In genomic region chr10:132411561-132412253, GRCh38 we compare ENCODE assay signal across 10 cellular contexts. TPM values are rescaled to one million over a fixed set of nuclear protein-coding genes. Genes with fewer than 3 reads are reported as not detected.
DNase-seq lines count a peak whose midpoint lies in the region; FAIRE-seq and TF ChIP-seq lines count a peak whose summit lies in the region.
"Had no signal": no experiment of that assay in that cellular context is flagged by ENCODE, and none has a peak within 500 bp of the region (broad histone marks: within the 10 kb centered on the region; RNA-seq: fewer than 3 reads in every experiment).

No MANE protein-coding gene starts in this region.

- peak overlapping the region in 3 of 5 experiments; percentile 27 to 52 (median 34) for H3K4me3 Mint-ChIP-seq in brain

- H3K9me2 ChIP-seq in GM23248 (ENCODE audit: insufficient read depth), result no peaks in the 10 kb centered on the region

- peaks cover 6% of the 10 kb centered on the region for H3K36me3 Mint-ChIP-seq in brain

- peak; percentile 13 for FAIRE-seq in keratinocyte (lab: Jason Lieb, UNC)

- peak overlapping the region; percentile 39 for H3K4me2 ChIP-seq in GM23248 (ENCODE audit: unreplicated experiment)
- H3K4me2 ChIP-seq in keratinocyte (ENCODE audit: control insufficient read depth, extremely low read depth, insufficient read depth, low read depth, low read length), result peak overlapping the region; percentile 18

- H3K4me1 ChIP-seq in GM23248 (ENCODE audit: insufficient read depth) (0 out of 2 replicates have a peak, but pooled peaks cover 3% of the 10 kb centered on the region), keratinocyte (ENCODE audit: control insufficient read depth, extremely low read depth, insufficient read depth, low read length) (peaks cover 48% of the 10 kb centered on the region), skeletal muscle tissue (ENCODE audit: control insufficient read depth in 3 of 3, insufficient read depth in 3 of 3, low read length in 3 of 3) (peaks cover 27 to 66% (median 61%) of the 10 kb centered on the region in 3 donors), SJCRH30 (no peaks in the 10 kb centered on the region)

- H3K9ac ChIP-seq in GM23248 (no peak overlapping the region), keratinocyte (ENCODE audit: control insufficient read depth, extremely low read depth, insufficient read depth, low read length) (no peak overlapping the region), skeletal muscle tissue (ENCODE audit: low read depth in 1 of 3, low read length in 3 of 3) (no peak overlapping the region)

- H3K4me3 ChIP-seq in GM23248, result no peak overlapping the region
- no peak overlapping the region for H3K4me3 ChIP-seq in keratinocyte (ENCODE audit: control insufficient read depth in 2 of 3, extremely low read depth in 1 of 3, insufficient read depth in 2 of 3, low read depth in 1 of 3, low read length in 3 of 3)
- H3K4me3 ChIP-seq in skeletal muscle tissue (ENCODE audit: low read length in 3 of 3), result no peak overlapping the region
- no peak overlapping the region for H3K4me3 ChIP-seq in SJCRH30

- H3K9me1 ChIP-seq in keratinocyte (ENCODE audit: control insufficient read depth, extremely low read depth, insufficient read depth, low read length), result no peaks in the 10 kb centered on the region

- no peaks in the 10 kb centered on the region for H4K20me1 ChIP-seq in GM23248 (ENCODE audit: insufficient read depth)
- no peaks in the 10 kb centered on the region for H4K20me1 ChIP-seq in keratinocyte (ENCODE audit: control insufficient read depth, extremely low read depth, insufficient read depth, low read length)

- no peak for TF ChIP-seq CTCF in brain (conservative IDR thresholded peaks at IDR 0.05)
- TF ChIP-seq CTCF in keratinocyte (optimal IDR thresholded peaks at IDR 0.05 in 1 of 3, IDR thresholded peaks at IDR 0.05 in 1 of 3, conservative IDR thresholded peaks at IDR 0.05 in 1 of 3; ENCODE audit: extremely low read depth in 1 of 3, insufficient read depth in 2 of 3, low read length in 3 of 3), result no peak

- no peaks in the 10 kb centered on the region for H3K27me3 Mint-ChIP-seq in brain

- H3K27ac ChIP-seq in GM23248 (no peak overlapping the region), keratinocyte (ENCODE audit: control insufficient read depth, insufficient read depth, low read length) (no peak overlapping the region), skeletal muscle tissue (ENCODE audit: low read depth, low read length) (peak overlapping the region; percentile 33), SJCRH30 (no peak overlapping the region)

- in situ Hi-C loops in GM23248 (cut with MboI), result no loop called here
- in situ Hi-C loops in ACHN (cut with HindIII; ENCODE audit: low pct_ligation_motif_present, low pct_unique_long_range_greater_than_20kb, low sequenced_read_pairs), result no loop called here

- H3K27ac Mint-ChIP-seq in brain, result peak overlapping the region; percentile 32 to 95 (median 76)
- H3K27ac Mint-ChIP-seq: activated T-helper 2 cell treated with anti-CD3 and anti-CD28 coated beads, Interferon-gamma antibody, Interleukin-2, Interleukin-4, amounts not matched to agents 10 μg/mL and 5 μg/mL and 100 μg/mL, durations not matched to agents 14 hours and 24 hours and 36 hours had no signal

- H2AFZ ChIP-seq in GM23248 (peak overlapping the region; percentile 76), keratinocyte (ENCODE audit: control insufficient read depth, low read length) (no peak overlapping the region)

- H3K9me3 ChIP-seq in GM23248 (ENCODE audit: low read depth) (no peaks in the 10 kb centered on the region), keratinocyte (ENCODE audit: control insufficient read depth, low read depth, low read length) (no peaks in the 10 kb centered on the region), skeletal muscle tissue (ENCODE audit: control insufficient read depth in 3 of 3, low read length in 3 of 3) (no peaks in the 10 kb centered on the region), SJCRH30 (replicated peaks) (no peaks in the 10 kb centered on the region)

- H3F3A ChIP-seq in GM23248 (ENCODE audit: insufficient read depth), result no peaks in the 10 kb centered on the region

- H3K27me3 ChIP-seq in GM23248 (replicated peaks; ENCODE audit: insufficient read depth) (no peaks in the 10 kb centered on the region), keratinocyte (ENCODE audit: control insufficient read depth, extremely low read depth, insufficient read depth, low read length) (no peaks in the 10 kb centered on the region), skeletal muscle tissue (ENCODE audit: control insufficient read depth in 3 of 3, insufficient read depth in 3 of 3, low read length in 3 of 3) (no peaks in the 10 kb centered on the region), SJCRH30 (no peaks in the 10 kb centered on the region)

- no peaks in the 10 kb centered on the region for H3K9me3 Mint-ChIP-seq in brain
- H3K9me3 Mint-ChIP-seq: activated T-helper 2 cell treated with anti-CD3 and anti-CD28 coated beads, Interferon-gamma antibody, Interleukin-2, Interleukin-4, amounts not matched to agents 10 μg/mL and 5 μg/mL and 100 μg/mL, durations not matched to agents 14 hours and 24 hours and 36 hours had no signal

- peaks cover 67% of the 10 kb centered on the region for H3K4me1 Mint-ChIP-seq in brain

- H3K79me2 ChIP-seq in GM23248 (ENCODE audit: insufficient read depth) (no peaks in the 10 kb centered on the region), keratinocyte (ENCODE audit: control insufficient read depth, insufficient read depth, low read length) (peaks cover 22% of the 10 kb centered on the region)

- dilution Hi-C loops in keratinocyte (cut with MboI; ENCODE audit: extremely low pct_ligation_motif_present, low sequenced_read_pairs), result no loop called here

- DNase-seq in GM23248 (peak; percentile 63), keratinocyte (ENCODE audit: low read depth, low spot score) (no peak), ACHN (no peak), SJCRH30 (no peak)
- DNase-seq in effector CD4-positive, alpha-beta T cell, result no peak
- DNase-seq in central memory CD4-positive, alpha-beta T cell, result no peak
- DNase-seq: HCEC 1CT had no signal

- no peaks in the 10 kb centered on the region for H3K36me3 ChIP-seq in GM23248 (ENCODE audit: low read depth)
- H3K36me3 ChIP-seq in keratinocyte (ENCODE audit: control insufficient read depth in 2 of 2, extremely low read depth in 1 of 2, insufficient read depth in 2 of 2, low read length in 2 of 2), result peaks cover 4 to 8% of the 10 kb centered on the region in 2 experiments
- H3K36me3 ChIP-seq in skeletal muscle tissue (ENCODE audit: control insufficient read depth in 3 of 3, insufficient read depth in 3 of 3, low read length in 3 of 3), result peaks cover 0 to 6% (median 0%) of the 10 kb centered on the region in 3 donors
- no peaks in the 10 kb centered on the region for H3K36me3 ChIP-seq in SJCRH30

- 23 to 26% methylated on average over 23 of the region's 23 CpGs for WGBS in GM23248 (ENCODE audit: low coverage in 1 of 2, low lambda C conversion rate in 2 of 2, missing lambda C conversion rate in 2 of 2), 2 experiments

RNA-seq across cellular contexts. Expression of gene PWWP2B, which starts 14.7 kb away (rescaled TPM):
- total RNA-seq in GM23248 (2014; rRNA removed; shearing (Covaris generic)), result 2.4 and 5.8 TPM in 2 replicates
- polyA plus RNA-seq in GM23248 (2016; fragmentation: Nextera tagmentation; extraction: Ambion mirVana), result 0.66 TPM in 2 replicates
- polyA plus RNA-seq in brain (ENCODE audit: insufficient read depth, low read depth, low replicate concordance), result 16.0 TPM
- 3.1 to 6.5 TPM (median 3.8 TPM) in 3 replicates for polyA plus RNA-seq in keratinocyte
- 4.3 TPM for polyA plus RNA-seq in keratinocyte (2011; ENCODE audit: low read depth)
- polyA plus RNA-seq in keratinocyte (2011; cell fraction: cytosol; rRNA removed), result 2.2 and 5.8 TPM in 2 replicates
- 6.3 and 9.1 TPM in 2 replicates for polyA plus RNA-seq in keratinocyte (2011; cell fraction: nucleus; rRNA removed)
- 8.8 and 10.9 TPM in 2 replicates for polyA plus RNA-seq in keratinocyte (2012; ENCODE audit: low replicate concordance)
- polyA minus RNA-seq in keratinocyte, result 1.8 to 2.5 TPM (median 2.1 TPM) in 3 replicates
- polyA minus RNA-seq in keratinocyte (2011; cell fraction: cytosol; rRNA and poly(A)+ RNA removed), result 20.3 TPM
- polyA minus RNA-seq in keratinocyte (2011; cell fraction: nucleus; rRNA and poly(A)+ RNA removed), result 7.9 and 10.7 TPM in 2 replicates
- total RNA-seq in skeletal muscle tissue, result 11.0 TPM
- 0.57 and 0.66 TPM in 2 replicates for total RNA-seq in SJCRH30 (2014; rRNA removed; shearing (Covaris generic))
